Comparison of ENCODE assay signal across 2 cellular contexts in genomic region chr18:63199743-63200241, GRCh38.
TF ChIP-seq lines count a peak whose summit lies in the region.

No MANE protein-coding gene starts in this region.

TF ChIP-seq in HepG2, 621 proteins besides CTCF, POLR2A, EP300 and RAD21 (continued from another document):
- TF ChIP-seq TFE3 (CRISPR knock-in tag; IDR thresholded peaks at IDR 0.05) (no peak), ZNF619 (CRISPR knock-in tag; IDR thresholded peaks at IDR 0.05) (no peak), ZNF329 (CRISPR knock-in tag; IDR thresholded peaks at IDR 0.05; ENCODE audit: low read depth) (no peak)

TF ChIP-seq in SK-N-SH treated with all-trans-retinoic acid at 6 μM for 48 hours, 23 proteins besides CTCF, POLR2A, EP300 and RAD21 (continued from another document):
- no peak for TF ChIP-seq CREB5 (CRISPR knock-in tag; IDR thresholded peaks at IDR 0.05; ENCODE audit: low read depth)
- TF ChIP-seq GLIS3 (CRISPR knock-in tag; IDR thresholded peaks at IDR 0.05) = no peak
- TF ChIP-seq RARB (CRISPR knock-in tag; IDR thresholded peaks at IDR 0.05) = no peak
- TF ChIP-seq ZNF70 (CRISPR knock-in tag; IDR thresholded peaks at IDR 0.05) = no peak
- no peak for TF ChIP-seq ZFP3 (CRISPR knock-in tag; IDR thresholded peaks at IDR 0.05)
- TF ChIP-seq POU6F1 (CRISPR knock-in tag; IDR thresholded peaks at IDR 0.05; ENCODE audit: borderline replicate concordance, low read depth) = no peak
- TF ChIP-seq SNAI2 (CRISPR knock-in tag; IDR thresholded peaks at IDR 0.05) = no peak
- TF ChIP-seq TSHZ2 (CRISPR knock-in tag; IDR thresholded peaks at IDR 0.05) = no peak
- TF ChIP-seq CSRNP3 (CRISPR knock-in tag; IDR thresholded peaks at IDR 0.05) = no peak
- TF ChIP-seq ZNF8 (CRISPR knock-in tag; IDR thresholded peaks at IDR 0.05) = no peak
